ENCODE assay signal across 21 cellular contexts in the genomic region with DNA sequence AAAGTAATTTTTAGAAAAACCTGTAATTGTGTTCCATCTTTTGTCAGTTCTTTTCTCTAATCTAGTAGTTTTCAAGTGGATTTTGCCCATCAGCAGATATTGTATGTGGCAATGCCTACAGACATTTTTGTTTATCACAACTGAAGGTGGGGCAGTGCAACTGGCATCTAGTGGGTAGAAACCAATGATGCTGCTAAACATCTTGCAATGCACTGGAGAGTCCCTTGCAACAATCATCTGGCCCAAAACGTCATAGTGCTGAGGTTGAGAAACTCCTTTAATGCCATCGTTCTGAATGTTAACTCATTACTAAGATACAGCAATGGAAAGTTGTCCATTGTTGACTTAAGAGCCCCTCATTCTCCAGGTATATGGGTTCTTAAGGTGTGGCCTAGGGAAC.
DNase-seq lines count a peak whose midpoint lies in the region; ATAC-seq and TF ChIP-seq lines count a peak whose summit lies in the region.
"Had no signal": no experiment of that assay in that cellular context is flagged by ENCODE, and none has a peak within 500 bp of the region (broad histone marks: within the 10 kb centered on the region; RNA-seq: fewer than 3 reads in every experiment).

No MANE protein-coding gene starts in this region.

- no peak overlapping the region for H2BK20ac ChIP-seq in H9 (ENCODE audit: low read depth, low read length, poor library complexity, severe bottlenecking)

- H3K4ac ChIP-seq in H9 (ENCODE audit: low read depth, low read length) (no peak overlapping the region), mesenchymal stem cell (ENCODE audit: low read depth in 1 of 2, low read length in 2 of 2) (no peak overlapping the region)

- H3K23ac ChIP-seq in H9 (ENCODE audit: insufficient read length, low read depth, low read length) = no peak overlapping the region
- H3K23ac ChIP-seq in mesenchymal stem cell (ENCODE audit: low read length in 2 of 2) = no peak overlapping the region

- no peaks in the 10 kb centered on the region for H3K9me3 ChIP-seq in H9 (ENCODE audit: control insufficient read depth, low read depth, low read length)
- H3K9me3 ChIP-seq in mesenchymal stem cell (ENCODE audit: control insufficient read depth, low read length) = no peaks in the 10 kb centered on the region
- no peaks in the 10 kb centered on the region for H3K9me3 ChIP-seq in tibial artery
- H3K9me3 ChIP-seq: HAP-1, Peyer's patch, SJCRH30 had no signal

- no peak overlapping the region for H3K27ac ChIP-seq in H9 (ENCODE audit: insufficient read length, low read depth, low read length)
- no peak overlapping the region for H3K27ac ChIP-seq in mesenchymal stem cell (ENCODE audit: low read length, poor library complexity, severe bottlenecking)
- peak overlapping the region in 1 of 2 donors; percentile 42 for H3K27ac ChIP-seq in tibial artery
- H3K27ac ChIP-seq: Peyer's patch, SJCRH30 had no signal

- DNase-seq in AG10803 (ENCODE audit: low read depth) (peak; percentile 49), H9 (no peak), chondrocyte (ENCODE audit: low spot score) (no peak), mesenchymal stem cell (peak; percentile 14), tibial artery (no peak), activated T-cell treated with anti-CD3 and anti-CD28 coated beads for 4 hours (no peak)
- no peak for DNase-seq in stimulated activated CD4-positive, alpha-beta T cell treated with anti-CD3 and anti-CD28 coated beads, Interleukin-4, amount 100 ng/mL, for 4 hours
- DNase-seq: CD4-positive, CD25-positive, alpha-beta regulatory T cell; DMS79; MM.1S; NCI-H1105; NCI-H146; NCI-H2029; NCI-H226; NCI-H524; NCI-H774; NK-92 treated with Interleukin-12 subunit alpha and Interleukin-12 subunit beta, amount 100 ng/mL, for 24 hours; Peyer's patch; SJCRH30 had no signal

- TF ChIP-seq CTCF in AG10803 (conservative IDR thresholded peaks at IDR 0.05; ENCODE audit: low read length) (no peak), H9 (conservative IDR thresholded peaks at IDR 0.05) (no peak), chondrocyte (IDR thresholded peaks at IDR 0.05) (no peak), tibial artery (IDR thresholded peaks at IDR 0.05) (no peak)

- H3K4me1 Mint-ChIP-seq in H9 (no peaks in the 10 kb centered on the region), chondrocyte (ENCODE audit: low read depth) (peaks cover 27% of the 10 kb centered on the region)

- no peak overlapping the region for H3K4me3 ChIP-seq in AG10803 (ENCODE audit: low read length)
- H3K4me3 ChIP-seq in mesenchymal stem cell (ENCODE audit: insufficient read depth in 1 of 2, low read depth in 1 of 2, low read length in 2 of 2) = no peak overlapping the region
- H3K4me3 ChIP-seq in tibial artery = no peak overlapping the region
- H3K4me3 ChIP-seq: HAP-1, Peyer's patch, SJCRH30 had no signal

- H3K9ac ChIP-seq in H9 (ENCODE audit: extremely low read depth, insufficient read length, low read length) = no peak overlapping the region
- no peak overlapping the region for H3K9ac ChIP-seq in mesenchymal stem cell (ENCODE audit: low read length)

- no peaks in the 10 kb centered on the region for H4K20me1 ChIP-seq in H9 (ENCODE audit: control insufficient read depth, insufficient read depth, insufficient read length)

- no peaks in the 10 kb centered on the region for H3K79me2 ChIP-seq in H9 (ENCODE audit: insufficient read depth, low read length)

- peaks cover 16 to 51% (median 48%) of the 10 kb centered on the region in 3 experiments; a peak in 6 of 7 replicates for H3K36me3 Mint-ChIP-seq in H9 (ENCODE audit: insufficient read depth in 1 of 3, low read depth in 3 of 3)
- H3K36me3 Mint-ChIP-seq in chondrocyte (ENCODE audit: low read depth) = peaks cover 29% of the 10 kb centered on the region

- no peak overlapping the region for H2AK5ac ChIP-seq in H9 (ENCODE audit: insufficient read length, low read length)
- no peak overlapping the region for H2AK5ac ChIP-seq in mesenchymal stem cell (ENCODE audit: low read length, severe bottlenecking)

- H3K27me3 Mint-ChIP-seq in H9 (ENCODE audit: low read depth) (no peaks in the 10 kb centered on the region), chondrocyte (ENCODE audit: low read depth) (no peaks in the 10 kb centered on the region)
- H3K27me3 Mint-ChIP-seq: CD4-positive, CD25-positive, alpha-beta regulatory T cell had no signal

- H4K91ac ChIP-seq in H9 (ENCODE audit: insufficient read length, low read depth, low read length) (no peak overlapping the region), mesenchymal stem cell (ENCODE audit: low read length) (peak overlapping the region; percentile 68)

- no peak overlapping the region for H3K56ac ChIP-seq in H9 (ENCODE audit: insufficient read length, low read depth, low read length)

- no peak overlapping the region for H3K4me2 ChIP-seq in H9 (ENCODE audit: insufficient read depth, insufficient read length, low read length)
- no peak overlapping the region for H3K4me2 ChIP-seq in mesenchymal stem cell (ENCODE audit: low read length, poor library complexity, severe bottlenecking)

- H3K36me3 ChIP-seq in mesenchymal stem cell (ENCODE audit: control insufficient read depth in 1 of 2, insufficient read depth in 2 of 2, low read depth in 1 of 2, low read length in 2 of 2) = peaks cover 9 to 91% of the 10 kb centered on the region in 2 experiments
- peaks cover 27 to 57% (median 57%) of the 10 kb centered on the region in 3 donors for H3K36me3 ChIP-seq in tibial artery

- H3K27me3 ChIP-seq in H9 (ENCODE audit: insufficient read depth, low read length) (no peaks in the 10 kb centered on the region), mesenchymal stem cell (ENCODE audit: control insufficient read depth in 1 of 2, insufficient read depth in 1 of 2, low read length in 2 of 2) (no peaks in the 10 kb centered on the region), tibial artery (no peaks in the 10 kb centered on the region)
- H3K27me3 ChIP-seq: Peyer's patch, SJCRH30 had no signal

- no peak overlapping the region for H2BK120ac ChIP-seq in H9 (ENCODE audit: low read depth, low read length, poor library complexity, severe bottlenecking)
- no peak overlapping the region for H2BK120ac ChIP-seq in mesenchymal stem cell (ENCODE audit: low read depth, low read length)

- H2AFZ ChIP-seq in H9 (ENCODE audit: low read length) (no peak overlapping the region), mesenchymal stem cell (ENCODE audit: low read depth, low read length) (no peak overlapping the region)

- no peak overlapping the region for H2BK12ac ChIP-seq in H9 (ENCODE audit: insufficient read length, low read depth, low read length)
- no peak overlapping the region for H2BK12ac ChIP-seq in mesenchymal stem cell (ENCODE audit: low read length in 2 of 2)

- H3K9me3 Mint-ChIP-seq in H9 (no peaks in the 10 kb centered on the region), chondrocyte (ENCODE audit: low read depth) (no peaks in the 10 kb centered on the region)
- H3K9me3 Mint-ChIP-seq: CD4-positive, CD25-positive, alpha-beta regulatory T cell had no signal

- H3K79me1 ChIP-seq in H9 (ENCODE audit: insufficient read depth, low read depth, low read length, poor library complexity, severe bottlenecking) (no peaks in the 10 kb centered on the region), mesenchymal stem cell (replicated peaks; ENCODE audit: low read length, poor library complexity, severe bottlenecking) (peaks cover 11% of the 10 kb centered on the region)

- H3K18ac ChIP-seq in H9 (ENCODE audit: insufficient read length, low read depth, low read length) (no peak overlapping the region), mesenchymal stem cell (ENCODE audit: low read depth in 1 of 2, low read length in 2 of 2) (no peak overlapping the region)

- H4K5ac ChIP-seq in H9 (ENCODE audit: insufficient read length, low read depth, low read length) = no peak overlapping the region

- H2BK5ac ChIP-seq in H9 (ENCODE audit: insufficient read length, low read length) (peak overlapping the region; percentile 90), mesenchymal stem cell (ENCODE audit: low read depth, low read length, poor library complexity, severe bottlenecking) (no peak overlapping the region)

- H2BK15ac ChIP-seq in H9 (ENCODE audit: low read depth, low read length) (no peak overlapping the region), mesenchymal stem cell (ENCODE audit: low read depth, poor library complexity, severe bottlenecking) (no peak overlapping the region)

- H3T11ph ChIP-seq in H9 (ENCODE audit: low read length) = no peak overlapping the region

- WGBS in H9 (ENCODE audit: extremely low coverage, insufficient read length, low lambda C conversion rate) = no CpG with 5 or more reads among the region's 2 CpGs
- WGBS in mesenchymal stem cell = 95% methylated on average over 2 of the region's 2 CpGs

- no peak overlapping the region for H3K27ac Mint-ChIP-seq in H9
- peak overlapping the region; percentile 17 for H3K27ac Mint-ChIP-seq in chondrocyte (ENCODE audit: unreplicated experiment)
- H3K27ac Mint-ChIP-seq: CD4-positive, CD25-positive, alpha-beta regulatory T cell had no signal

- H3K14ac ChIP-seq in H9 (ENCODE audit: insufficient read depth, low read length) (no peak overlapping the region), mesenchymal stem cell (ENCODE audit: low read length in 2 of 2) (no peak overlapping the region)

- no peak overlapping the region for H3K4me3 Mint-ChIP-seq in H9
- H3K4me3 Mint-ChIP-seq in chondrocyte (ENCODE audit: unreplicated experiment) = no peak overlapping the region
- H3K4me3 Mint-ChIP-seq: CD4-positive, CD25-positive, alpha-beta regulatory T cell had no signal

- intact Hi-C loops in tibial artery (cut with DNase I; ENCODE audit: low total_unique reads) = no loop called here

- no peak for ATAC-seq in GM19467 (IDR thresholded peaks at IDR 0.05; ENCODE audit: unreplicated experiment)

- no peak overlapping the region for H4K8ac ChIP-seq in H9 (replicated peaks; ENCODE audit: insufficient read length, low read depth, low read length)
- no peak overlapping the region for H4K8ac ChIP-seq in mesenchymal stem cell (ENCODE audit: low read length)

- no peaks in the 10 kb centered on the region for H3K4me1 ChIP-seq in H9 (ENCODE audit: insufficient read depth, low read length)
- H3K4me1 ChIP-seq in mesenchymal stem cell (ENCODE audit: control insufficient read depth, insufficient read depth, low read depth, low read length) = no peaks in the 10 kb centered on the region
- H3K4me1 ChIP-seq in tibial artery = peaks cover 0 to 24% (median 5%) of the 10 kb centered on the region in 4 donors
- H3K4me1 ChIP-seq: Peyer's patch, SJCRH30 had no signal

- no peaks in the 10 kb centered on the region for H3K23me2 ChIP-seq in H9 (ENCODE audit: insufficient read length, low read depth, low read length, poor library complexity, severe bottlenecking)

Comparison
In these comparisons a context has a peak if more than half of its experiments do, and no peak if none do; other contexts are left out.
1. DNase-seq: peak in AG10803 (single experiment) and mesenchymal stem cell (single experiment); none in H9 (single experiment), chondrocyte (single experiment), stimulated activated CD4-positive, alpha-beta T cell treated with anti-CD3 and anti-CD28 coated beads, Interleukin-4, amount 100 ng/mL, for 4 hours (0 of 2), tibial artery (0 of 2) and activated T-cell treated with anti-CD3 and anti-CD28 coated beads for 4 hours (single experiment).